1 cellular context compared by ENCODE assay signal in genomic region chr4:42655921-42656735, GRCh38.
A peak's percentile ranks its signal among the peaks of the same experiment; 100 is the strongest.
TF ChIP-seq lines count a peak whose summit lies in the region.

No MANE protein-coding gene starts in this region.

TF ChIP-seq in HepG2, 621 proteins besides CTCF, POLR2A, EP300 and RAD21 (continued from another document and continues in another):
- TF ChIP-seq, protein P1, sequence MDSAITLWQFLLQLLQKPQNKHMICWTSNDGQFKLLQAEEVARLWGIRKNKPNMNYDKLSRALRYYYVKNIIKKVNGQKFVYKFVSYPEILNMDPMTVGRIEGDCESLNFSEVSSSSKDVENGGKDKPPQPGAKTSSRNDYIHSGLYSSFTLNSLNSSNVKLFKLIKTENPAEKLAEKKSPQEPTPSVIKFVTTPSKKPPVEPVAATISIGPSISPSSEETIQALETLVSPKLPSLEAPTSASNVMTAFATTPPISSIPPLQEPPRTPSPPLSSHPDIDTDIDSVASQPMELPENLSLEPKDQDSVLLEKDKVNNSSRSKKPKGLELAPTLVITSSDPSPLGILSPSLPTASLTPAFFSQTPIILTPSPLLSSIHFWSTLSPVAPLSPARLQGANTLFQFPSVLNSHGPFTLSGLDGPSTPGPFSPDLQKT (CRISPR knock-in tag; IDR thresholded peaks at IDR 0.05; ENCODE audit: borderline replicate concordance), result no peak
- TF ChIP-seq ZBTB4 (CRISPR knock-in tag; IDR thresholded peaks at IDR 0.05; ENCODE audit: borderline replicate concordance) (no peak), MED1 (CRISPR knock-in tag; IDR thresholded peaks at IDR 0.05) (peak; percentile 34; the same call in 1 of the 2 replicates), ZNF790 (CRISPR knock-in tag; IDR thresholded peaks at IDR 0.05; ENCODE audit: borderline replicate concordance) (0 out of 2 replicates have a peak, but pooled peaks have one; percentile 30), ZNF30 (CRISPR knock-in tag; IDR thresholded peaks at IDR 0.05) (peak; percentile 31; the same call in 1 of the 2 replicates), ZBTB39 (CRISPR knock-in tag; IDR thresholded peaks at IDR 0.05) (0 out of 2 replicates have a peak, but pooled peaks have one; percentile 14), RARA (CRISPR knock-in tag; IDR thresholded peaks at IDR 0.05) (no peak), KDM5B (CRISPR knock-in tag; IDR thresholded peaks at IDR 0.05; ENCODE audit: borderline replicate concordance) (peak; percentile 23; the same call in 1 of the 2 replicates), HMGXB4 (CRISPR knock-in tag; IDR thresholded peaks at IDR 0.05; ENCODE audit: borderline replicate concordance in 1 of 2, low read depth in 1 of 2) (peak in 1 of 2 experiments; percentile 47; a peak in 1 of 4 replicates), ZNF703 (CRISPR knock-in tag; IDR thresholded peaks at IDR 0.05; ENCODE audit: borderline replicate concordance) (peak; percentile 30; the same call in 1 of the 2 replicates), SKI (IDR thresholded peaks at IDR 0.05; ENCODE audit: partially characterized antibody) (no peak), NR3C1 (CRISPR knock-in tag; IDR thresholded peaks at IDR 0.05) (0 out of 2 replicates have a peak, but pooled peaks have one; percentile 44), ZNF251 (CRISPR knock-in tag; IDR thresholded peaks at IDR 0.05) (no peak), ZNF512B (CRISPR knock-in tag; IDR thresholded peaks at IDR 0.05; ENCODE audit: borderline replicate concordance) (no peak), POGK (CRISPR knock-in tag; conservative IDR thresholded peaks at IDR 0.05) (no peak), ZNF747 (CRISPR knock-in tag; IDR thresholded peaks at IDR 0.05; ENCODE audit: borderline replicate concordance) (no peak), NFYB (CRISPR knock-in tag; IDR thresholded peaks at IDR 0.05) (no peak), SMC3 (IDR thresholded peaks at IDR 0.05; ENCODE audit: low read length) (no peak), DR1 (CRISPR knock-in tag; IDR thresholded peaks at IDR 0.05) (no peak), ZNF451 (CRISPR knock-in tag; IDR thresholded peaks at IDR 0.05) (0 out of 2 replicates have a peak, but pooled peaks have one; percentile 19), YY1 (IDR thresholded peaks at IDR 0.05; ENCODE audit: insufficient read depth, insufficient replicate concordance, low read depth, low read length) (no peak), ZNF558 (CRISPR knock-in tag; IDR thresholded peaks at IDR 0.05; ENCODE audit: borderline replicate concordance) (no peak)
- TF ChIP-seq, protein P2, sequence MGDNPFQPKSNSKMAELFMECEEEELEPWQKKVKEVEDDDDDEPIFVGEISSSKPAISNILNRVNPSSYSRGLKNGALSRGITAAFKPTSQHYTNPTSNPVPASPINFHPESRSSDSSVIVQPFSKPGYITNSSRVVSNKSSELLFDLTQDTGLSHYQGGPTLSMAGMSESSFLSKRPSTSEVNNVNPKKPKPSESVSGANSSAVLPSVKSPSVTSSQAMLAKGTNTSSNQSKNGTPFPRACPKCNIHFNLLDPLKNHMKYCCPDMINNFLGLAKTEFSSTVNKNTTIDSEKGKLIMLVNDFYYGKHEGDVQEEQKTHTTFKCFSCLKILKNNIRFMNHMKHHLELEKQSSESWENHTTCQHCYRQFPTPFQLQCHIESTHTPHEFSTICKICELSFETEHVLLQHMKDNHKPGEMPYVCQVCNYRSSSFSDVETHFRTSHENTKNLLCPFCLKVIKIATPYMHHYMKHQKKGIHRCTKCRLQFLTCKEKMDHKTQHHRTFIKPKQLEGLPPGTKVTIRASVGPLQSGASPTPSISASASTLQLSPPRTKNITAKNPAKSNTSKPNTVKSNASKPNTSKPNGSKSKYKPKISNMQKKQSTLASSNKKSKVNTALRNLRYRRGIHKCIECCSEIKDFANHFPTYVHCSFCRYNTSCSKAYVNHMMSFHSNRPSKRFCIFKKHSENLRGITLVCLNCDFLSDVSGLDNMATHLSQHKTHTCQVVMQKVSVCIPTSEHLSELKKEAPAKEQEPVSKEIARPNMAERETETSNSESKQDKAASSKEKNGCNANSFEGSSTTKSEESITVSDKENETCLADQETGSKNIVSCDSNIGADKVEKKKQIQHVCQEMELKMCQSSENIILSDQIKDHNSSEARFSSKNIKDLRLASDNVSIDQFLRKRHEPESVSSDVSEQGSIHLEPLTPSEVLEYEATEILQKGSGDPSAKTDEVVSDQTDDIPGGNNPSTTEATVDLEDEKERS (CRISPR knock-in tag; IDR thresholded peaks at IDR 0.05), result no peak
- TF ChIP-seq, protein P3, sequence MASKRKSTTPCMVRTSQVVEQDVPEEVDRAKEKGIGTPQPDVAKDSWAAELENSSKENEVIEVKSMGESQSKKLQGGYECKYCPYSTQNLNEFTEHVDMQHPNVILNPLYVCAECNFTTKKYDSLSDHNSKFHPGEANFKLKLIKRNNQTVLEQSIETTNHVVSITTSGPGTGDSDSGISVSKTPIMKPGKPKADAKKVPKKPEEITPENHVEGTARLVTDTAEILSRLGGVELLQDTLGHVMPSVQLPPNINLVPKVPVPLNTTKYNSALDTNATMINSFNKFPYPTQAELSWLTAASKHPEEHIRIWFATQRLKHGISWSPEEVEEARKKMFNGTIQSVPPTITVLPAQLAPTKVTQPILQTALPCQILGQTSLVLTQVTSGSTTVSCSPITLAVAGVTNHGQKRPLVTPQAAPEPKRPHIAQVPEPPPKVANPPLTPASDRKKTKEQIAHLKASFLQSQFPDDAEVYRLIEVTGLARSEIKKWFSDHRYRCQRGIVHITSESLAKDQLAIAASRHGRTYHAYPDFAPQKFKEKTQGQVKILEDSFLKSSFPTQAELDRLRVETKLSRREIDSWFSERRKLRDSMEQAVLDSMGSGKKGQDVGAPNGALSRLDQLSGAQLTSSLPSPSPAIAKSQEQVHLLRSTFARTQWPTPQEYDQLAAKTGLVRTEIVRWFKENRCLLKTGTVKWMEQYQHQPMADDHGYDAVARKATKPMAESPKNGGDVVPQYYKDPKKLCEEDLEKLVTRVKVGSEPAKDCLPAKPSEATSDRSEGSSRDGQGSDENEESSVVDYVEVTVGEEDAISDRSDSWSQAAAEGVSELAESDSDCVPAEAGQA (IDR thresholded peaks at IDR 0.05; ENCODE audit: low read depth), result no peak
- TF ChIP-seq, protein P3 (CRISPR knock-in tag; IDR thresholded peaks at IDR 0.05; ENCODE audit: borderline replicate concordance), result no peak
- TF ChIP-seq, protein P4, sequence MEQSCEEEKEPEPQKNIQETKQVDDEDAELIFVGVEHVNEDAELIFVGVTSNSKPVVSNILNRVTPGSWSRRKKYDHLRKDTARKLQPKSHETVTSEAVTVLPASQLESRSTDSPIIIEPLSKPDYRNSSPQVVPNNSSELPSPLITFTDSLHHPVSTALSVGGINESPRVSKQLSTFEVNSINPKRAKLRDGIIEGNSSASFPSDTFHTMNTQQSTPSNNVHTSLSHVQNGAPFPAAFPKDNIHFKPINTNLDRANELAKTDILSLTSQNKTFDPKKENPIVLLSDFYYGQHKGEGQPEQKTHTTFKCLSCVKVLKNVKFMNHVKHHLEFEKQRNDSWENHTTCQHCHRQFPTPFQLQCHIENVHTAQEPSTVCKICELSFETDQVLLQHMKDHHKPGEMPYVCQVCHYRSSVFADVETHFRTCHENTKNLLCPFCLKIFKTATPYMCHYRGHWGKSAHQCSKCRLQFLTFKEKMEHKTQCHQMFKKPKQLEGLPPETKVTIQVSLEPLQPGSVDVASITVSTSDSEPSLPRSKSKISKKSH (CRISPR knock-in tag; IDR thresholded peaks at IDR 0.05; ENCODE audit: borderline replicate concordance), result no peak
